In genomic region chr16:77307764-77308561, GRCh38 we compare ENCODE assay signal across 1 cellular context.
TF ChIP-seq lines count a peak whose summit lies in the region.

No MANE protein-coding gene starts in this region.

TF ChIP-seq in HEK293, 187 proteins besides CTCF, POLR2A, EP300 and RAD21 (continued from another document and continues in another):
- TF ChIP-seq PATZ1 (tag by site-specific recombination; IDR thresholded peaks at IDR 0.05) (0 out of 2 replicates have a peak, but pooled peaks have one; percentile 20), EGR2 (tag by site-specific recombination; IDR thresholded peaks at IDR 0.05; ENCODE audit: low read depth) (0 out of 2 replicates have a peak, but pooled peaks have one; percentile 23), ZSCAN23 (tag by site-specific recombination; IDR thresholded peaks at IDR 0.05) (no peak), PRDM1 (tag by site-specific recombination; IDR thresholded peaks at IDR 0.05) (peak; percentile 93), ZNF571 (tag by site-specific recombination; IDR thresholded peaks at IDR 0.05) (no peak), GLI2 (tag by site-specific recombination; IDR thresholded peaks at IDR 0.05; ENCODE audit: borderline replicate concordance, low read depth) (no peak), ZNF501 (tag by site-specific recombination; IDR thresholded peaks at IDR 0.05) (no peak), TRIM28 (IDR thresholded peaks at IDR 0.05; ENCODE audit: borderline replicate concordance, low read length) (0 out of 2 replicates have a peak, but pooled peaks have one; percentile 60), ZNF837 (tag by site-specific recombination; IDR thresholded peaks at IDR 0.05) (no peak), ZNF37A (tag by site-specific recombination; IDR thresholded peaks at IDR 0.05) (no peak), HIC1 (tag by site-specific recombination; IDR thresholded peaks at IDR 0.05) (peak; percentile 49; the same call in 1 of the 2 replicates), KLF1 (tag by site-specific recombination; IDR thresholded peaks at IDR 0.05) (no peak), INSM2 (tag by site-specific recombination; IDR thresholded peaks at IDR 0.05) (peak; percentile 63), SCRT1 (tag by site-specific recombination; IDR thresholded peaks at IDR 0.05; ENCODE audit: borderline replicate concordance) (no peak), ZXDB (tag by site-specific recombination; IDR thresholded peaks at IDR 0.05) (peak; percentile 53; the same call in 1 of the 2 replicates), ZEB2 (tag by site-specific recombination; IDR thresholded peaks at IDR 0.05) (peak; percentile 69; the same call in 1 of the 2 replicates), ZNF692 (tag by site-specific recombination; IDR thresholded peaks at IDR 0.05) (peak; percentile 65; the same call in 1 of the 2 replicates), AEBP2 (tag by site-specific recombination; IDR thresholded peaks at IDR 0.05; ENCODE audit: borderline replicate concordance) (no peak), RBAK (tag by site-specific recombination; IDR thresholded peaks at IDR 0.05) (0 out of 2 replicates have a peak, but pooled peaks have one; percentile 16), ZNF274 (IDR thresholded peaks at IDR 0.05; ENCODE audit: low read length) (no peak), ZNF274 (tag by site-specific recombination; IDR thresholded peaks at IDR 0.05; ENCODE audit: borderline replicate concordance) (no peak), YY2 (tag by site-specific recombination; IDR thresholded peaks at IDR 0.05) (no peak), ELK4 (IDR thresholded peaks at IDR 0.05; ENCODE audit: borderline replicate concordance, low read depth, low read length) (no peak), ZBTB6 (tag by site-specific recombination; IDR thresholded peaks at IDR 0.05) (no peak), ZFP69B (tag by site-specific recombination; IDR thresholded peaks at IDR 0.05) (no peak), ZNF626 (tag by site-specific recombination; IDR thresholded peaks at IDR 0.05) (no peak), ZSCAN4 (tag by site-specific recombination; IDR thresholded peaks at IDR 0.05) (0 out of 2 replicates have a peak, but pooled peaks have one; percentile 21), SETDB1 (IDR thresholded peaks at IDR 0.05; ENCODE audit: insufficient read length, low read length) (no peak), ZNF623 (tag by site-specific recombination; IDR thresholded peaks at IDR 0.05) (no peak), ZFP3 (tag by site-specific recombination; IDR thresholded peaks at IDR 0.05; ENCODE audit: low read depth) (no peak), KLF9 (tag by site-specific recombination; IDR thresholded peaks at IDR 0.05; ENCODE audit: low read depth) (no peak), SALL2 (tag by site-specific recombination; IDR thresholded peaks at IDR 0.05; ENCODE audit: borderline replicate concordance) (no peak), ZSCAN16 (tag by site-specific recombination; IDR thresholded peaks at IDR 0.05) (no peak), ZNF549 (tag by site-specific recombination; IDR thresholded peaks at IDR 0.05) (no peak), ZNF558 (tag by site-specific recombination; IDR thresholded peaks at IDR 0.05) (no peak), ZNF138 (tag by site-specific recombination; IDR thresholded peaks at IDR 0.05; ENCODE audit: borderline replicate concordance) (no peak), PRDM2 (tag by site-specific recombination; IDR thresholded peaks at IDR 0.05; ENCODE audit: borderline replicate concordance) (no peak), ATF2 (tag by site-specific recombination; IDR thresholded peaks at IDR 0.05; ENCODE audit: low read depth) (peak; percentile 56; the same call in 1 of the 2 replicates), HOXC10 (CRISPR knock-in tag; IDR thresholded peaks at IDR 0.05) (no peak), ZNF585B (tag by site-specific recombination; IDR thresholded peaks at IDR 0.05) (no peak), ZBTB20 (tag by site-specific recombination; IDR thresholded peaks at IDR 0.05) (peak; percentile 24; the same call in 1 of the 2 replicates)
